24 cellular contexts compared by ENCODE assay signal in genomic region chr6:150788135-150788534, GRCh38.
DNase-seq lines count a peak whose midpoint lies in the region; ATAC-seq and TF ChIP-seq lines count a peak whose summit lies in the region.
"Had no signal": no experiment of that assay in that cellular context is flagged by ENCODE, and none has a peak within 500 bp of the region (broad histone marks: within the 10 kb centered on the region; RNA-seq: fewer than 3 reads in every experiment).

No MANE protein-coding gene starts in this region.

- POLR2A ChIA-PET in activated B cell treated with CpG ODN at 0.5 μM for 24 hours (lab: Charles Lee): no interaction called here

- CTCF ChIA-PET in activated B cell treated with CpG ODN at 0.5 μM for 24 hours (lab: Charles Lee): interaction anchor here (1.0 kb wide), 1 partner anchor 370 kb away, joined by 3 read pairs; no protein-coding TSS in a partner anchor

- H3K27ac ChIP-seq in BLaER1 treated with 17β-estradiol and CSF1 and Interleukin-3, amounts not matched to agents 10 nM and 100 nM: no peak overlapping the region
- H3K27ac ChIP-seq: body of pancreas, colonic mucosa, PC-9, prostate gland, suprapubic skin had no signal

- H3K4me3 Mint-ChIP-seq in activated B cell treated with CpG ODN at 0.5 μM for 24 hours (no peak overlapping the region), naive B cell (no peak overlapping the region), immature natural killer cell (no peak overlapping the region)
- no peak overlapping the region for H3K4me3 Mint-ChIP-seq in activated T-cell treated with anti-CD3 and anti-CD28 coated beads, Interleukin-2, amount 50 U/mL, for 24 hours
- H3K4me3 Mint-ChIP-seq: CD8-positive, alpha-beta memory T cell; nephron progenitor cell had no signal

- H3K36me3 Mint-ChIP-seq in activated B cell treated with CpG ODN at 0.5 μM for 24 hours (ENCODE audit: low read depth) (peaks cover 76% of the 10 kb centered on the region), naive B cell (peaks cover 17 to 26% of the 10 kb centered on the region in 2 donors), immature natural killer cell (no peaks in the 10 kb centered on the region)
- no peaks in the 10 kb centered on the region for H3K36me3 Mint-ChIP-seq in activated T-cell treated with anti-CD3 and anti-CD28 coated beads, Interleukin-2, amount 50 U/mL, for 24 hours (ENCODE audit: low read depth)

- peak overlapping the region; percentile 69 for H3K27ac Mint-ChIP-seq in activated B cell treated with CpG ODN at 0.5 μM for 24 hours
- H3K27ac Mint-ChIP-seq in naive B cell: peak overlapping the region in 5 of 6 donors; percentile 34 to 97 (median 82)
- no peak overlapping the region for H3K27ac Mint-ChIP-seq in immature natural killer cell
- H3K27ac Mint-ChIP-seq in activated T-cell treated with anti-CD3 and anti-CD28 coated beads, Interleukin-2, amount 50 U/mL, for 24 hours: no peak overlapping the region
- H3K27ac Mint-ChIP-seq: activated T-helper 2 cell treated with anti-CD3 and anti-CD28 coated beads, Interferon-gamma antibody, Interleukin-2, Interleukin-4, amounts not matched to agents 10 μg/mL and 5 μg/mL and 100 μg/mL, durations not matched to agents 14 hours and 24 hours and 36 hours; CD8-positive, alpha-beta memory T cell; nephron progenitor cell had no signal

- no peak overlapping the region for H3K9ac ChIP-seq in BLaER1 treated with 17β-estradiol and CSF1 and Interleukin-3, amounts not matched to agents 10 nM and 100 nM

- DNase-seq in NCI-H2227 (lab: John Stamatoyannopoulos, UW; ENCODE audit: unreplicated experiment) (peak; percentile 23), activated B cell treated with CpG ODN at 0.5 μM for 24 hours (no peak), naive B cell (no peak), DMS53 treated with DMSO at 0.1 percent for 48 hours (lab: John Stamatoyannopoulos, UW; ENCODE audit: unreplicated experiment) (no peak), immature natural killer cell (no peak), erythroblast (lab: John Stamatoyannopoulos, UW) (no peak)
- DNase-seq in activated T-cell treated with anti-CD3 and anti-CD28 coated beads, Interleukin-2, amount 50 U/mL, for 24 hours: no peak
- DNase-seq: body of pancreas; CD8-positive, alpha-beta memory T cell; colonic mucosa; foreskin fibroblast; kidney glomerular epithelial cell; NCI-H1048; NCI-H69; nephron progenitor cell; PC-9; stimulated activated CD4-positive, alpha-beta T cell treated with anti-CD3 and anti-CD28 coated beads, Interleukin-12 subunit alpha, Interleukin-12 subunit beta, amount 100 ng/mL, for 4 hours; stimulated activated CD8-positive, alpha-beta memory T cell treated with anti-CD3 and anti-CD28 coated beads, Interleukin-4, amount 100 ng/mL, for 48 hours; T-helper 9 cell had no signal

- TF ChIP-seq CTCF in activated B cell treated with CpG ODN at 0.5 μM for 24 hours (IDR thresholded peaks at IDR 0.05): no peak

- H3K4me1 Mint-ChIP-seq in activated B cell treated with CpG ODN at 0.5 μM for 24 hours (peaks cover 11% of the 10 kb centered on the region), naive B cell (peaks cover 10 to 20% (median 13%) of the 10 kb centered on the region in 3 donors), immature natural killer cell (no peaks in the 10 kb centered on the region)
- no peaks in the 10 kb centered on the region for H3K4me1 Mint-ChIP-seq in activated T-cell treated with anti-CD3 and anti-CD28 coated beads, Interleukin-2, amount 50 U/mL, for 24 hours (ENCODE audit: low read depth)
- H3K4me1 Mint-ChIP-seq: CD8-positive, alpha-beta memory T cell; nephron progenitor cell had no signal

- H3K27me3 Mint-ChIP-seq in activated B cell treated with CpG ODN at 0.5 μM for 24 hours (no peaks in the 10 kb centered on the region), naive B cell (no peaks in the 10 kb centered on the region), immature natural killer cell (ENCODE audit: low read depth in 3 of 3) (peaks cover 0 to 5% (median 4%) of the 10 kb centered on the region in 3 donors)
- peaks cover 2% of the 10 kb centered on the region for H3K27me3 Mint-ChIP-seq in activated T-cell treated with anti-CD3 and anti-CD28 coated beads, Interleukin-2, amount 50 U/mL, for 24 hours
- H3K27me3 Mint-ChIP-seq: CD8-positive, alpha-beta memory T cell had no signal

- no peak overlapping the region for H3K4me3 ChIP-seq in BLaER1 treated with 17β-estradiol and CSF1 and Interleukin-3, amounts not matched to agents 10 nM and 100 nM
- H3K4me3 ChIP-seq: body of pancreas, colonic mucosa, K562, PC-9, prostate gland, suprapubic skin had no signal

- H3K27me3 ChIP-seq in BLaER1 treated with 17β-estradiol and CSF1 and Interleukin-3, amounts not matched to agents 10 nM and 100 nM: no peaks in the 10 kb centered on the region; a peak in 1 of 22 replicates
- H3K27me3 ChIP-seq: body of pancreas, colonic mucosa, suprapubic skin had no signal

- peak overlapping the region in 7 of 11 experiments; percentile 11 to 49 (median 27); a peak in 12 of 22 replicates for H3K4me2 ChIP-seq in BLaER1 treated with 17β-estradiol and CSF1 and Interleukin-3, amounts not matched to agents 10 nM and 100 nM
- H3K4me2 ChIP-seq: PC-9 had no signal

- H3K9me3 ChIP-seq in BLaER1 treated with 17β-estradiol and CSF1 and Interleukin-3, amounts not matched to agents 10 nM and 100 nM (replicated peaks in 1 of 11): peaks cover 0 to 12% (median 7%) of the 10 kb centered on the region in 11 experiments; a peak in 10 of 22 replicates
- H3K9me3 ChIP-seq: colonic mucosa, prostate gland, suprapubic skin had no signal

- H3K36me3 ChIP-seq in BLaER1 treated with 17β-estradiol and CSF1 and Interleukin-3, amounts not matched to agents 10 nM and 100 nM: peaks cover 0 to 5% (median 0%) of the 10 kb centered on the region in 11 experiments; a peak in 3 of 22 replicates
- H3K36me3 ChIP-seq: colonic mucosa, prostate gland, suprapubic skin had no signal

- no peak for TF ChIP-seq POLR2A in erythroblast (IDR thresholded peaks at IDR 0.05; ENCODE audit: low read length)

- intact Hi-C loops in activated B cell treated with CpG ODN at 0.5 μM for 24 hours (cut with micrococcal nuclease): no loop called here

- H3K9me3 Mint-ChIP-seq in activated B cell treated with CpG ODN at 0.5 μM for 24 hours: peaks cover 4% of the 10 kb centered on the region
- H3K9me3 Mint-ChIP-seq in naive B cell: peaks cover 0 to 1% (median 0%) of the 10 kb centered on the region in 7 donors
- H3K9me3 Mint-ChIP-seq in immature natural killer cell: peaks cover 0 to under 1% (median 0%) of the 10 kb centered on the region in 6 donors
- no peaks in the 10 kb centered on the region for H3K9me3 Mint-ChIP-seq in activated T-cell treated with anti-CD3 and anti-CD28 coated beads, Interleukin-2, amount 50 U/mL, for 24 hours
- H3K9me3 Mint-ChIP-seq: activated T-helper 2 cell treated with anti-CD3 and anti-CD28 coated beads, Interferon-gamma antibody, Interleukin-2, Interleukin-4, amounts not matched to agents 10 μg/mL and 5 μg/mL and 100 μg/mL, durations not matched to agents 14 hours and 24 hours and 36 hours; CD8-positive, alpha-beta memory T cell had no signal

- H4K20me1 ChIP-seq in BLaER1 treated with 17β-estradiol and CSF1 and Interleukin-3, amounts not matched to agents 10 nM and 100 nM: no peaks in the 10 kb centered on the region

- ATAC-seq in activated B cell treated with CpG ODN at 0.5 μM for 24 hours (ENCODE audit: low read depth) (no peak), naive B cell (ENCODE audit: low read depth in 2 of 2) (peak in 1 of 2 donors; percentile 49)
- ATAC-seq: body of pancreas, K562 had no signal

- H3K4me1 ChIP-seq in BLaER1 treated with 17β-estradiol and CSF1 and Interleukin-3, amounts not matched to agents 10 nM and 100 nM: peaks cover 0 to 18% (median 12%) of the 10 kb centered on the region in 10 experiments; a peak in 12 of 20 replicates
- H3K4me1 ChIP-seq: body of pancreas, colonic mucosa, prostate gland had no signal

Comparison
In these comparisons a context has a peak if more than half of its experiments do, and no peak if none do; other contexts are left out.
1. H3K27ac Mint-ChIP-seq: peak in activated B cell treated with CpG ODN at 0.5 μM for 24 hours (single experiment) and naive B cell (5 of 6); none in immature natural killer cell (0 of 6) and activated T-cell treated with anti-CD3 and anti-CD28 coated beads, Interleukin-2, amount 50 U/mL, for 24 hours (single experiment).